In genomic region chr1:161222175-161223019, GRCh38 we compare ENCODE assay signal across 18 cellular contexts. TPM values are rescaled to one million over a fixed set of nuclear protein-coding genes. Genes with fewer than 3 reads are reported as not detected.
DNase-seq lines count a peak whose midpoint lies in the region; ATAC-seq and TF ChIP-seq lines count a peak whose summit lies in the region.
"Had no signal": no experiment of that assay in that cellular context is flagged by ENCODE, and none has a peak within 500 bp of the region (broad histone marks: within the 10 kb centered on the region; RNA-seq: fewer than 3 reads in every experiment).

No MANE protein-coding gene starts in this region.

- intact Hi-C loops in CD8-positive, alpha-beta T cell (cut with DNase I, micrococcal nuclease): loop anchor here in 1 of 2 experiments (10.0 kb wide), 1 partner anchor 522 kb away; the partner anchor contains the start of gene DUSP12
- intact Hi-C loops in sciatic nerve (cut with DNase I): no loop called here

- CTCF ChIA-PET in CD8-positive, alpha-beta T cell (lab: Charles Lee): interaction anchor here (0.9 to 12.0 kb wide), 11 partner anchors 11 to 163 kb away, joined by 3 to 191 read pairs (median 26); partner anchors contain the start of genes NDUFS2 and PPOX

- peaks cover 2% of the 10 kb centered on the region for H3K36me3 Mint-ChIP-seq in CD8-positive, alpha-beta T cell
- peaks cover 2% of the 10 kb centered on the region for H3K36me3 Mint-ChIP-seq in activated naive CD8-positive, alpha-beta T cell treated with anti-CD3 and anti-CD28 coated beads for 36 hours

- POLR2A ChIA-PET in CD8-positive, alpha-beta T cell (lab: Charles Lee): interaction anchor here (1.1 kb wide), 1 partner anchor 11 kb away, joined by 4 read pairs; no protein-coding TSS in a partner anchor

- no peaks in the 10 kb centered on the region for H3K36me3 ChIP-seq in CD8-positive, alpha-beta T cell (ENCODE audit: insufficient read depth, low read length)
- peaks cover 0 to 6% (median 0%) of the 10 kb centered on the region in 4 donors for H3K36me3 ChIP-seq in liver (ENCODE audit: control insufficient read depth in 4 of 4, insufficient read depth in 3 of 4, low read depth in 1 of 4, low read length in 3 of 4)
- H3K36me3 ChIP-seq in BE2C: no peaks in the 10 kb centered on the region
- H3K36me3 ChIP-seq: SJSA1 had no signal

- H3K27me3 ChIP-seq in CD8-positive, alpha-beta T cell (ENCODE audit: insufficient read depth, low read length): no peaks in the 10 kb centered on the region
- H3K27me3 ChIP-seq in liver (ENCODE audit: control insufficient read depth in 4 of 4, insufficient read depth in 4 of 4, low read length in 3 of 4) (no peaks in the 10 kb centered on the region), BE2C (no peaks in the 10 kb centered on the region)
- H3K27me3 ChIP-seq: SJSA1 had no signal

- WGBS in liver: 34% methylated on average over 6 of the region's 6 CpGs

- peaks cover 66% of the 10 kb centered on the region for H3K4me1 ChIP-seq in CD8-positive, alpha-beta T cell (ENCODE audit: insufficient read depth, low read length)
- H3K4me1 ChIP-seq in liver (ENCODE audit: control insufficient read depth in 4 of 4, insufficient read depth in 4 of 4, low read length in 3 of 4) (peaks cover 3 to 54% (median 33%) of the 10 kb centered on the region in 4 donors), BE2C (peaks cover 9% of the 10 kb centered on the region)

- TF ChIP-seq RAD21 in liver (IDR thresholded peaks at IDR 0.05): no peak

- peaks cover 69% of the 10 kb centered on the region for H3K4me1 Mint-ChIP-seq in CD8-positive, alpha-beta T cell (ENCODE audit: low read depth)
- H3K4me1 Mint-ChIP-seq in activated naive CD8-positive, alpha-beta T cell treated with anti-CD3 and anti-CD28 coated beads for 36 hours: peaks cover 57% of the 10 kb centered on the region

- no peak overlapping the region for H3K4me3 ChIP-seq in CD8-positive, alpha-beta T cell (ENCODE audit: low read depth, low read length)
- H3K4me3 ChIP-seq in liver (ENCODE audit: low read depth in 1 of 3, low read length in 3 of 3) (peak overlapping the region; percentile 68 to 96 (median 84)), BE2C (ENCODE audit: low read depth, low read length) (no peak overlapping the region)
- H3K4me3 ChIP-seq: GM23248, SJSA1 had no signal

- no peaks in the 10 kb centered on the region for H3K27me3 Mint-ChIP-seq in CD8-positive, alpha-beta T cell (ENCODE audit: low read depth)
- no peaks in the 10 kb centered on the region for H3K27me3 Mint-ChIP-seq in activated naive CD8-positive, alpha-beta T cell treated with anti-CD3 and anti-CD28 coated beads for 36 hours

- H3K9me3 ChIP-seq in CD8-positive, alpha-beta T cell (ENCODE audit: low read length): no peaks in the 10 kb centered on the region
- H3K9me3 ChIP-seq in liver (ENCODE audit: control insufficient read depth in 4 of 4, low read length in 3 of 4) (no peaks in the 10 kb centered on the region), BE2C (no peaks in the 10 kb centered on the region)
- H3K9me3 ChIP-seq: SJSA1 had no signal

- H3K9ac ChIP-seq in liver (ENCODE audit: low read depth in 1 of 2, low read length in 2 of 2): peak overlapping the region; percentile 71 to 96
- H3K9ac ChIP-seq: GM23248 had no signal

- no peak for ATAC-seq in CD8-positive, alpha-beta T cell
- ATAC-seq in sciatic nerve (no peak), GM21723 (IDR thresholded peaks at IDR 0.05; ENCODE audit: unreplicated experiment) (no peak)

- H3K4me3 Mint-ChIP-seq in CD8-positive, alpha-beta T cell: no peak overlapping the region
- no peak overlapping the region for H3K4me3 Mint-ChIP-seq in activated naive CD8-positive, alpha-beta T cell treated with anti-CD3 and anti-CD28 coated beads for 36 hours
- H3K4me3 Mint-ChIP-seq: CD8-positive, alpha-beta memory T cell had no signal

- H3K27ac Mint-ChIP-seq in CD8-positive, alpha-beta T cell: peak overlapping the region; percentile 27
- H3K27ac Mint-ChIP-seq in activated naive CD8-positive, alpha-beta T cell treated with anti-CD3 and anti-CD28 coated beads for 36 hours: peak overlapping the region; percentile 26

- no peak overlapping the region for H3K27ac ChIP-seq in CD8-positive, alpha-beta T cell (ENCODE audit: low read depth, low read length)
- peak overlapping the region; percentile 93 to 100 for H3K27ac ChIP-seq in liver (ENCODE audit: low read depth in 1 of 2, low read length in 2 of 2)
- H3K27ac ChIP-seq: GM23248, SJSA1 had no signal

- no peak for DNase-seq in CD8-positive, alpha-beta T cell
- DNase-seq in activated naive CD8-positive, alpha-beta T cell treated with anti-CD3 and anti-CD28 coated beads for 36 hours: no peak
- DNase-seq in sciatic nerve (ENCODE audit: low spot score) (peak; percentile 23), BE2C (no peak), H4 (ENCODE audit: low spot score) (no peak)
- DNase-seq: ACHN; AML-193; CD8-positive, alpha-beta memory T cell; DMS79 treated with DMSO at 0.1 percent for 48 hours; GM23248; NCI-H1092 treated with DMSO at 0.1 percent for 48 hours; NCI-H1694; NCI-H510A treated with DMSO at 0.1 percent for 48 hours had no signal

- H3K9me3 Mint-ChIP-seq in CD8-positive, alpha-beta T cell: no peaks in the 10 kb centered on the region
- H3K9me3 Mint-ChIP-seq in activated naive CD8-positive, alpha-beta T cell treated with anti-CD3 and anti-CD28 coated beads for 36 hours: no peaks in the 10 kb centered on the region
- H3K9me3 Mint-ChIP-seq: CD8-positive, alpha-beta memory T cell had no signal

- TF ChIP-seq CTCF in CD8-positive, alpha-beta T cell (IDR thresholded peaks at IDR 0.05): no peak
- TF ChIP-seq CTCF in liver (IDR thresholded peaks at IDR 0.05; ENCODE audit: low read depth, low read length, missing input control): no peak
- TF ChIP-seq CTCF in BE2C (IDR thresholded peaks at IDR 0.05; ENCODE audit: low read depth, low read length): no peak

TF ChIP-seq in liver, 16 proteins besides CTCF, POLR2A, EP300 and RAD21 (continues in another document):
- TF ChIP-seq RXRA (IDR thresholded peaks at IDR 0.05) (no peak), SP1 (IDR thresholded peaks at IDR 0.05) (no peak), HNF4A (conservative IDR thresholded peaks at IDR 0.05) (no peak), TAF1 (conservative IDR thresholded peaks at IDR 0.05) (no peak), REST (IDR thresholded peaks at IDR 0.05) (no peak)

RNA-seq across cellular contexts. Expression of gene APOA2, which starts 1.0 kb away (rescaled TPM):
- not detected for total RNA-seq in CD8-positive, alpha-beta T cell
- not detected for total RNA-seq in activated naive CD8-positive, alpha-beta T cell treated with anti-CD3 and anti-CD28 coated beads for 36 hours
- 1,000 to 10,000 TPM; 5,041 to 8,644 TPM for total RNA-seq in liver
- over 10,000 TPM; 12,638 to 30,612 TPM for polyA plus RNA-seq in liver
- total RNA-seq in sciatic nerve: not detected
- polyA plus RNA-seq in BE2C (2012; ENCODE audit: insufficient read depth, insufficient read length, low read depth): not detected
- total RNA-seq in H4 (2014; rRNA removed; shearing (Covaris generic)): not detected in 2 replicates
- total RNA-seq: CD8-positive, alpha-beta memory T cell; G401; GM23248; MCF 10A; SJSA1 had no signal
- polyA plus RNA-seq: CD8-positive, alpha-beta memory T cell; GM23248 had no signal

RNA-seq across cellular contexts. Expression of gene TOMM40L, which starts 3.5 kb away (rescaled TPM):
- 1 to 10 TPM; 4.7 to 4.9 TPM for total RNA-seq in CD8-positive, alpha-beta T cell
- total RNA-seq in activated naive CD8-positive, alpha-beta T cell treated with anti-CD3 and anti-CD28 coated beads for 36 hours: 10 to 100 TPM; 26.3 to 26.4 TPM
- 1 to 10 TPM; 6.7 to 7.4 TPM for total RNA-seq in liver
- 10 to 100 TPM; 10.4 to 10.5 TPM for polyA plus RNA-seq in liver
- total RNA-seq in sciatic nerve: 11.0 TPM
- 38.9 TPM for polyA plus RNA-seq in BE2C (2012; ENCODE audit: insufficient read depth, insufficient read length, low read depth)
- 7.1 and 8.5 TPM in 2 replicates for total RNA-seq in H4 (2014; rRNA removed; shearing (Covaris generic))

RNA-seq across cellular contexts. Expression of gene FCER1G, which starts 7.3 kb away (rescaled TPM):
- 1 to 10 TPM in 1 of 2 experiments, under 1 TPM in 1; 0.67 to 1.4 TPM for total RNA-seq in CD8-positive, alpha-beta T cell
- total RNA-seq in activated naive CD8-positive, alpha-beta T cell treated with anti-CD3 and anti-CD28 coated beads for 36 hours: 1 to 10 TPM; 1.2 to 3.0 TPM
- total RNA-seq in liver (10 to 100 TPM; 25.4 to 32.6 TPM), sciatic nerve (43.9 TPM)
- 10 to 100 TPM; 46.1 to 77.1 TPM for polyA plus RNA-seq in liver
- polyA plus RNA-seq in BE2C (2012; ENCODE audit: insufficient read depth, insufficient read length, low read depth): not detected
- total RNA-seq in H4 (2014; rRNA removed; shearing (Covaris generic)): 2.0 and 6.1 TPM in 2 replicates
- total RNA-seq: G401, GM23248 had no signal

RNA-seq across cellular contexts. Expression of gene NR1I3, which starts 15.6 kb away (rescaled TPM):
- not detected for total RNA-seq in CD8-positive, alpha-beta T cell
- total RNA-seq in activated naive CD8-positive, alpha-beta T cell treated with anti-CD3 and anti-CD28 coated beads for 36 hours: not detected
- 10 to 100 TPM; 10.4 to 52.3 TPM for total RNA-seq in liver
- polyA plus RNA-seq in liver: 100 to 1,000 TPM in 1 of 2 donors, 10 to 100 TPM in 1; 43.0 to 128 TPM
- not detected for total RNA-seq in sciatic nerve
- 4.2 TPM for polyA plus RNA-seq in BE2C (2012; ENCODE audit: insufficient read depth, insufficient read length, low read depth)
- total RNA-seq in H4 (2014; rRNA removed; shearing (Covaris generic)): not detected in 2 replicates
- total RNA-seq: CD8-positive, alpha-beta memory T cell; G401; GM23248; MCF 10A; SJSA1 had no signal
- polyA plus RNA-seq: CD8-positive, alpha-beta memory T cell; GM23248 had no signal

RNA-seq across cellular contexts. Expression of gene NDUFS2, which starts 20.2 kb away (rescaled TPM):
- 10 to 100 TPM; 53.0 to 63.4 TPM for total RNA-seq in CD8-positive, alpha-beta T cell
- 10 to 100 TPM; 87.7 to 95.8 TPM for total RNA-seq in activated naive CD8-positive, alpha-beta T cell treated with anti-CD3 and anti-CD28 coated beads for 36 hours
- total RNA-seq in liver: 100 to 1,000 TPM; 105 to 167 TPM
- 100 to 1,000 TPM in 1 of 2 donors, 10 to 100 TPM in 1; 93.3 to 135 TPM for polyA plus RNA-seq in liver
- total RNA-seq in sciatic nerve: 76.5 TPM
- polyA plus RNA-seq in BE2C (2012; ENCODE audit: insufficient read depth, insufficient read length, low read depth): 217 TPM
- total RNA-seq in H4 (2014; rRNA removed; shearing (Covaris generic)): 101 and 120 TPM in 2 replicates

Comparison
In these comparisons a context has a peak if more than half of its experiments do, and no peak if none do; other contexts are left out.
1. H3K4me3 ChIP-seq: peak in liver (3 of 3); none in CD8-positive, alpha-beta T cell (single experiment) and BE2C (single experiment).
2. RNA of gene APOA2, which starts 1.0 kb away (total RNA-seq): 5,041 to 8,644 TPM in liver; not detected in CD8-positive, alpha-beta T cell, not detected in activated naive CD8-positive, alpha-beta T cell treated with anti-CD3 and anti-CD28 coated beads for 36 hours, not detected in sciatic nerve (single experiment) and not detected in H4; every median in the first group is over 1,000 times any median in the second.